Comparison of ENCODE assay signal across 20 cellular contexts in the genomic region with DNA sequence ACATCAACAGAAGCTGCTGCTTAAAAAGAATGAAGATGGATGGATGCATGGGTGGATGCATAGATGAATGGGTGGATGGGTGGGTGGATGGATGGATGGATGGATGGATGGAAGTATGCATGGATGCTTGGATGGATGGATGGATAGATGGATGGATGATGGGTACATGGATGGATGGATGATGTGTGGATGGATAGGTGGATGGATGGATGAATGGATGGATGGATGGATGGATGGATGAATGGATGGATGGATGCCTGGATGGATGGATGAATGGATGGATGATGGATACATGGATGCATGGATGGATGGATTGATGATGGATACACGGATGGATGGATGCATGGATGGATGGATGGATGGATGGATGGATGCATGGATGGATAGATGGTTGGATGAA.
DNase-seq lines count a peak whose midpoint lies in the region; ATAC-seq, FAIRE-seq and TF ChIP-seq lines count a peak whose summit lies in the region.
"Had no signal": no experiment of that assay in that cellular context is flagged by ENCODE, and none has a peak within 500 bp of the region (broad histone marks: within the 10 kb centered on the region; RNA-seq: fewer than 3 reads in every experiment).

No MANE protein-coding gene starts in this region.

- no peak for TF ChIP-seq POLR2A in esophagus muscularis mucosa (IDR thresholded peaks at IDR 0.05; ENCODE audit: low read depth)

- no peaks in the 10 kb centered on the region for H3K27me3 ChIP-seq in esophagus muscularis mucosa
- H3K27me3 ChIP-seq: BE2C had no signal

- peak; percentile 77 for FAIRE-seq in HTR-8/SVneo (lab: Jason Lieb, UNC)
- FAIRE-seq: A204.1, G401.6, HepG2 had no signal

- TF ChIP-seq CTCF in brain (conservative IDR thresholded peaks at IDR 0.05) (no peak), neural crest cell (conservative IDR thresholded peaks at IDR 0.05) (no peak), esophagus muscularis mucosa (IDR thresholded peaks at IDR 0.05) (no peak)

- no peak for TF ChIP-seq EP300 in esophagus muscularis mucosa (IDR thresholded peaks at IDR 0.05)

- H3K27me3 Mint-ChIP-seq in brain, result no peaks in the 10 kb centered on the region
- no peaks in the 10 kb centered on the region for H3K27me3 Mint-ChIP-seq in neural crest cell (ENCODE audit: low read depth)

- no peak overlapping the region for H3K27ac ChIP-seq in esophagus muscularis mucosa (replicated peaks in 1 of 4)
- H3K27ac ChIP-seq: GM23248, KMS-11 had no signal

- peaks cover 0 to 9% (median 3%) of the 10 kb centered on the region in 4 donors for H3K4me1 ChIP-seq in esophagus muscularis mucosa
- H3K4me1 ChIP-seq: BE2C, HAP-1 had no signal

- intact Hi-C loops in esophagus muscularis mucosa (cut with DNase I), result no loop called here

- no peak for ATAC-seq in GM21723 (IDR thresholded peaks at IDR 0.05; ENCODE audit: unreplicated experiment)
- ATAC-seq: HepG2 had no signal

- H3K4me1 Mint-ChIP-seq in brain, result peaks cover 61% of the 10 kb centered on the region
- H3K4me1 Mint-ChIP-seq in neural crest cell, result peaks cover 38% of the 10 kb centered on the region
- H3K4me1 Mint-ChIP-seq: CD4-positive, CD25-positive, alpha-beta regulatory T cell; CD8-positive, alpha-beta memory T cell had no signal

- no peak for DNase-seq in HTR-8/SVneo (ENCODE audit: insufficient read length, low spot score)
- DNase-seq in neural crest cell (ENCODE audit: low read depth, low spot score), result no peak
- DNase-seq in SHP77 treated with DMSO at 0.1 percent for 48 hours (lab: John Stamatoyannopoulos, UW), result no peak
- no peak for DNase-seq in esophagus muscularis mucosa (ENCODE audit: extremely low spot score)
- DNase-seq in DMS53 (lab: John Stamatoyannopoulos, UW), result no peak
- DNase-seq: ACHN; BE2C; CD4-positive, CD25-positive, alpha-beta regulatory T cell; CD8-positive, alpha-beta memory T cell; COR-L47; DMS 273 treated with DMSO at 0.1 percent for 48 hours; GM23248; HFFc6 had no signal

- WGBS in esophagus muscularis mucosa, result 92% methylated on average over 1 of the region's 1 CpG

- H3K36me3 Mint-ChIP-seq in brain, result peaks cover 26% of the 10 kb centered on the region
- peaks cover 8% of the 10 kb centered on the region for H3K36me3 Mint-ChIP-seq in neural crest cell (ENCODE audit: low read depth)
- H3K36me3 Mint-ChIP-seq: CD4-positive, CD25-positive, alpha-beta regulatory T cell had no signal

- H3K4me3 Mint-ChIP-seq in brain, result peak overlapping the region in 1 of 5 experiments; percentile 10
- H3K4me3 Mint-ChIP-seq in neural crest cell, result no peak overlapping the region
- H3K4me3 Mint-ChIP-seq: CD8-positive, alpha-beta memory T cell; HFFc6 had no signal

- peaks cover 0 to 5% (median 0%) of the 10 kb centered on the region in 4 donors for H3K9me3 ChIP-seq in esophagus muscularis mucosa
- H3K9me3 ChIP-seq: BE2C had no signal

- H3K36me3 ChIP-seq in esophagus muscularis mucosa, result no peaks in the 10 kb centered on the region
- H3K36me3 ChIP-seq: BE2C, HAP-1 had no signal

- H3K4me3 ChIP-seq in esophagus muscularis mucosa, result no peak overlapping the region
- H3K4me3 ChIP-seq: GM23248, HAP-1 had no signal

- H3K9me3 Mint-ChIP-seq in brain (peaks cover 8 to 16% (median 10%) of the 10 kb centered on the region in 5 experiments), neural crest cell (peaks cover 9% of the 10 kb centered on the region)

- H3K27ac Mint-ChIP-seq in brain, result peak overlapping the region in 4 of 5 experiments; percentile 2 to 57 (median 34)
- H3K27ac Mint-ChIP-seq in neural crest cell (ENCODE audit: unreplicated experiment), result peak overlapping the region; percentile 16
- H3K27ac Mint-ChIP-seq: HFFc6 had no signal
